Comparison of ENCODE assay signal across 9 cellular contexts in the genomic region with DNA sequence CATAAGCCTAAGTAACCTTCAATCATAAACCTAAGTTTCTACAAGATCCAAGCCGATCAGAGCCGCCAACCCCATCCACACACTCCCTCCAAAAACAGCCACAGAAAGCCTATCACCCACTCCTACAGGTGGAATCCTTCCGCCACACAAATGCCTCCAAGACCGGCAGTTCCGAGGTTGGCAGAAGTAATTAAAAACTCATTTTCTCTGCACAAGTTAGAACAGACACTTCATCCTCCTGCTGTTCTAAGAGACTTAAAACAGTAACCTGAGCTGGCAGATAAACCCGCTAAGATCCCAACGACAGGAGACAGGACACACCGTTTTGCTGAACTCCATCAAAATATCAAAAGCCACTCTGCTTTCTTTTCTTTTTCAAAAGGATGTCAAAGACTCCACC. TPM values are rescaled to one million over a fixed set of nuclear protein-coding genes. Genes with fewer than 3 reads are reported as not detected.
DNase-seq lines count a peak whose midpoint lies in the region; ATAC-seq and TF ChIP-seq lines count a peak whose summit lies in the region.
"Had no signal": no experiment of that assay in that cellular context is flagged by ENCODE, and none has a peak within 500 bp of the region (broad histone marks: within the 10 kb centered on the region; RNA-seq: fewer than 3 reads in every experiment).

No MANE protein-coding gene starts in this region.

- peaks cover 58% of the 10 kb centered on the region for H3K4me1 ChIP-seq in CD8-positive, alpha-beta T cell (ENCODE audit: insufficient read depth, low read length)
- H3K4me1 ChIP-seq in Loucy (ENCODE audit: insufficient read depth, low read length, poor library complexity, severe bottlenecking) (peaks cover 57% of the 10 kb centered on the region), A673 (ENCODE audit: insufficient read depth, low read length, poor library complexity, severe bottlenecking) (peaks cover 6% of the 10 kb centered on the region)

- peak overlapping the region; percentile 63 for H3K27ac Mint-ChIP-seq in CD8-positive, alpha-beta T cell

- H3K9me2 ChIP-seq in Loucy (replicated peaks; ENCODE audit: low read depth, low read length) (no peaks in the 10 kb centered on the region), neural cell (ENCODE audit: insufficient read depth, low read length) (no peaks in the 10 kb centered on the region)

- no peak overlapping the region for H3K27ac ChIP-seq in CD8-positive, alpha-beta T cell (ENCODE audit: low read depth, low read length)
- H3K27ac ChIP-seq in dorsolateral prefrontal cortex = no peak overlapping the region
- no peak overlapping the region for H3K27ac ChIP-seq in neural cell (ENCODE audit: low read length)
- H3K27ac ChIP-seq in A673 (ENCODE audit: low read depth, low read length, poor library complexity, severe bottlenecking) = no peak overlapping the region

- H3K9me3 Mint-ChIP-seq in CD8-positive, alpha-beta T cell = no peaks in the 10 kb centered on the region

- TF ChIP-seq EP300 in neural cell (conservative IDR thresholded peaks at IDR 0.05; ENCODE audit: poor library complexity, severe bottlenecking) = no peak

- H3K79me2 ChIP-seq in Loucy (ENCODE audit: insufficient read depth, low read length) (peaks cover 71% of the 10 kb centered on the region), neural cell (replicated peaks; ENCODE audit: insufficient read depth, low read length) (peaks cover 72% of the 10 kb centered on the region)

- POLR2A ChIA-PET in CD8-positive, alpha-beta T cell (lab: Charles Lee) = interaction anchor here (1.8 kb wide), 2 partner anchors 84 to 86 kb away, joined by 5 to 9 read pairs; no protein-coding TSS in a partner anchor
- POLR2A ChIA-PET in A673 (lab: Charles Lee; ENCODE audit: low non-redundant PET) = no interaction called here

- ATAC-seq in CD8-positive, alpha-beta T cell = no peak
- ATAC-seq in left colon = no peak

- CTCF ChIA-PET in CD8-positive, alpha-beta T cell (lab: Charles Lee) = interaction anchor here (1.0 to 1.6 kb wide), 5 partner anchors 9 to 278 kb away, joined by 3 to 14 read pairs (median 3); no protein-coding TSS in a partner anchor
- CTCF ChIA-PET in A673 (lab: Charles Lee) = no interaction called here

- TF ChIP-seq RAD21 in neural cell (conservative IDR thresholded peaks at IDR 0.05) = no peak

- H3K4me2 ChIP-seq in Loucy (ENCODE audit: low read depth, low read length, poor library complexity, severe bottlenecking) = peak overlapping the region; percentile 98
- peak overlapping the region; percentile 74 for H3K4me2 ChIP-seq in neural cell (ENCODE audit: low read length)

- H3K27me3 ChIP-seq in CD8-positive, alpha-beta T cell (ENCODE audit: insufficient read depth, low read length) = no peaks in the 10 kb centered on the region
- H3K27me3 ChIP-seq in Loucy (ENCODE audit: insufficient read depth, low read length, poor library complexity, severe bottlenecking) (no peaks in the 10 kb centered on the region), dorsolateral prefrontal cortex (no peaks in the 10 kb centered on the region), neural cell (ENCODE audit: insufficient read depth, low read depth, low read length) (no peaks in the 10 kb centered on the region), A673 (replicated peaks; ENCODE audit: insufficient read depth, low read depth, low read length, poor library complexity) (no peaks in the 10 kb centered on the region)

- intact Hi-C loops in CD8-positive, alpha-beta T cell (cut with DNase I, micrococcal nuclease) = loop anchor here in 1 of 2 experiments (5.0 to 10.0 kb wide), 4 partner anchors 126 to 1389 kb away; a partner anchor contains a TSS
- intact Hi-C loops in dorsolateral prefrontal cortex (cut with DNase I) = loop anchor here (5.0 to 10.0 kb wide), 3 partner anchors 36 to 79 kb away; no protein-coding TSS in a partner anchor
- intact Hi-C loops in A673 (cut with micrococcal nuclease; ENCODE audit: unreplicated experiment) = loop anchor here (10.0 kb wide), 1 partner anchor 339 kb away; no protein-coding TSS in a partner anchor
- intact Hi-C loops in left colon (cut with DNase I, micrococcal nuclease) = loop anchor here in 1 of 2 donors (5.0 kb wide), 1 partner anchor 126 kb away; no protein-coding TSS in a partner anchor

- DNase-seq in CD8-positive, alpha-beta T cell = no peak
- DNase-seq in dorsolateral prefrontal cortex (no peak), A673 (ENCODE audit: low spot score) (no peak), left colon (no peak), RKO (ENCODE audit: low spot score) (no peak)
- DNase-seq in activated naive CD4-positive, alpha-beta T cell treated with anti-CD3 and anti-CD28 coated beads, Interleukin-2, amount 50 U/mL, for 16 hours = no peak
- DNase-seq: NCI-H1694 had no signal

- H3K9me3 ChIP-seq in CD8-positive, alpha-beta T cell (ENCODE audit: low read length) = no peaks in the 10 kb centered on the region
- H3K9me3 ChIP-seq in Loucy (ENCODE audit: insufficient read depth, low read depth, low read length) (no peaks in the 10 kb centered on the region), neural cell (ENCODE audit: low read length) (no peaks in the 10 kb centered on the region), A673 (ENCODE audit: low read depth, low read length, poor library complexity, severe bottlenecking) (no peaks in the 10 kb centered on the region)

- H3F3A ChIP-seq in Loucy (ENCODE audit: low read depth) (no peaks in the 10 kb centered on the region), neural cell (ENCODE audit: insufficient read depth, low read length, poor library complexity, severe bottlenecking) (no peaks in the 10 kb centered on the region)

- H3K9ac ChIP-seq in Loucy (ENCODE audit: low read depth, low read length, poor library complexity, severe bottlenecking) (peak overlapping the region; percentile 71), neural cell (ENCODE audit: low read length) (peak overlapping the region; percentile 86)

- TF ChIP-seq CTCF in CD8-positive, alpha-beta T cell (IDR thresholded peaks at IDR 0.05) = no peak
- no peak for TF ChIP-seq CTCF in Loucy (conservative IDR thresholded peaks at IDR 0.05; ENCODE audit: low read length)
- TF ChIP-seq CTCF in dorsolateral prefrontal cortex (IDR thresholded peaks at IDR 0.05 in 54 of 56, conservative IDR thresholded peaks at IDR 0.05 in 2 of 56; ENCODE audit: low read depth in 1 of 56, partially characterized antibody in 56 of 56) = no peak
- no peak for TF ChIP-seq CTCF in neural cell (IDR thresholded peaks at IDR 0.05; ENCODE audit: poor library complexity, severe bottlenecking)
- no peak for TF ChIP-seq CTCF in A673 (conservative IDR thresholded peaks at IDR 0.05; ENCODE audit: low read depth, low read length)

- peak overlapping the region; percentile 55 for H3K4me3 ChIP-seq in CD8-positive, alpha-beta T cell (ENCODE audit: low read depth, low read length)
- H3K4me3 ChIP-seq in Loucy (ENCODE audit: low read length, poor library complexity, severe bottlenecking) (peak overlapping the region; percentile 85), dorsolateral prefrontal cortex (peak overlapping the region in 55 of 59 donors; percentile 11 to 93 (median 83)), neural cell (ENCODE audit: low read length) (peak overlapping the region; percentile 100), A673 (ENCODE audit: low read depth, low read length, poor library complexity, severe bottlenecking) (no peak overlapping the region)

- peaks cover 36% of the 10 kb centered on the region for H3K36me3 ChIP-seq in CD8-positive, alpha-beta T cell (ENCODE audit: insufficient read depth, low read length)
- peaks cover 32% of the 10 kb centered on the region; the same call in 1 of the 2 replicates for H3K36me3 ChIP-seq in Loucy (ENCODE audit: insufficient read depth, low read length)
- H3K36me3 ChIP-seq in neural cell (ENCODE audit: insufficient read depth, low read length) = peaks cover 4% of the 10 kb centered on the region
- peaks cover 9% of the 10 kb centered on the region for H3K36me3 ChIP-seq in A673 (ENCODE audit: insufficient read depth, low read length, poor library complexity, severe bottlenecking)

- peaks cover 71% of the 10 kb centered on the region for H3K4me1 Mint-ChIP-seq in CD8-positive, alpha-beta T cell (ENCODE audit: low read depth)

- BruUV-seq in A673 (replicated peaks; lab: Mats Ljungman, UMichigan) = no TSS peak

- peak overlapping the region; percentile 85 for H3K4me3 Mint-ChIP-seq in CD8-positive, alpha-beta T cell

- peaks cover 51% of the 10 kb centered on the region for H4K20me1 ChIP-seq in Loucy (ENCODE audit: insufficient read depth, low read length, poor library complexity, severe bottlenecking)
- peaks cover 55% of the 10 kb centered on the region for H4K20me1 ChIP-seq in neural cell (ENCODE audit: insufficient read depth)

- H3K27me3 Mint-ChIP-seq in CD8-positive, alpha-beta T cell (ENCODE audit: low read depth) = no peaks in the 10 kb centered on the region

- H2AFZ ChIP-seq in Loucy (ENCODE audit: low read length) (no peak overlapping the region), neural cell (ENCODE audit: low read depth, low read length) (no peak overlapping the region)

- H3K36me3 Mint-ChIP-seq in CD8-positive, alpha-beta T cell = peaks cover 55% of the 10 kb centered on the region

TF ChIP-seq in neural cell, 6 proteins besides CTCF, POLR2A, EP300 and RAD21 (continues in another document):
- TF ChIP-seq POLR2AphosphoS5 (IDR thresholded peaks at IDR 0.05) = no peak

RNA-seq across cellular contexts. Expression of a gene that starts 2.8 kb away (rescaled TPM):
- total RNA-seq in CD8-positive, alpha-beta T cell = 10 to 100 TPM; 41.5 to 47.7 TPM
- total RNA-seq in dorsolateral prefrontal cortex (100 to 1,000 TPM in 118 of 120 experiments, 10 to 100 TPM in 2; 90.9 to 247 (median 178) TPM), A673 (2021) (43.0 and 55.1 TPM in 2 replicates), left colon (10 to 100 TPM; 61.7 to 74.2 TPM)
- polyA plus RNA-seq in neural cell = 77.4 and 97.8 TPM in 2 replicates
- polyA minus RNA-seq in neural cell = 88.0 and 98.6 TPM in 2 replicates
